In genomic region chr22:47794851-47795250, GRCh38 we compare ENCODE assay signal across 20 cellular contexts.
DNase-seq lines count a peak whose midpoint lies in the region; ATAC-seq and TF ChIP-seq lines count a peak whose summit lies in the region.
"Had no signal": no experiment of that assay in that cellular context is flagged by ENCODE, and none has a peak within 500 bp of the region (broad histone marks: within the 10 kb centered on the region; RNA-seq: fewer than 3 reads in every experiment).

No MANE protein-coding gene starts in this region.

- ATAC-seq in left lobe of liver (no peak), GM21619 (IDR thresholded peaks at IDR 0.05; ENCODE audit: unreplicated experiment) (no peak)
- ATAC-seq: Right ventricle myocardium inferior had no signal

- peak; percentile 23 for DNase-seq in CD14-positive monocyte (ENCODE audit: low spot score)
- DNase-seq in HT1080 (ENCODE audit: low read depth), result peak; percentile 10
- peak; percentile 35 for DNase-seq in left lobe of liver (ENCODE audit: low spot score)
- peak; percentile 81 for DNase-seq in osteocyte (ENCODE audit: extremely low spot score, unreplicated experiment)
- DNase-seq in mesothelial cell of epicardium (ENCODE audit: low spot score in 2 of 2, unreplicated experiment in 2 of 2), result no peak
- DNase-seq in glutamatergic neuron, result no peak
- DNase-seq: BE2C; CD4-positive, alpha-beta T cell; COR-L47; DND-41; MG63; NCI-H1417; NCI-H1694 treated with DMSO at 0.1 percent for 48 hours; NCI-H2081 treated with DMSO at 0.1 percent for 48 hours; NCI-H2171 treated with DMSO at 0.1 percent for 48 hours; NCI-H446; NCI-H526 had no signal

- H3K4me1 Mint-ChIP-seq in CD14-positive monocyte (no peaks in the 10 kb centered on the region), osteocyte (ENCODE audit: unreplicated experiment) (no peaks in the 10 kb centered on the region), mesothelial cell of epicardium (no peaks in the 10 kb centered on the region), glutamatergic neuron (ENCODE audit: low read depth, unreplicated experiment) (no peaks in the 10 kb centered on the region)
- H3K4me1 Mint-ChIP-seq: GM23338 had no signal

- intact Hi-C loops in CD14-positive monocyte (cut with micrococcal nuclease), result no loop called here

- H3K27me3 Mint-ChIP-seq in CD14-positive monocyte (ENCODE audit: low read depth in 3 of 3) (peaks cover 0 to 2% (median 0%) of the 10 kb centered on the region in 3 donors), osteocyte (ENCODE audit: unreplicated experiment) (no peaks in the 10 kb centered on the region), mesothelial cell of epicardium (ENCODE audit: low read depth) (no peaks in the 10 kb centered on the region), glutamatergic neuron (ENCODE audit: unreplicated experiment) (peaks cover 6% of the 10 kb centered on the region)
- H3K27me3 Mint-ChIP-seq: CD4-positive, alpha-beta T cell had no signal

- H3K36me3 Mint-ChIP-seq in CD14-positive monocyte (no peaks in the 10 kb centered on the region), osteocyte (ENCODE audit: unreplicated experiment) (no peaks in the 10 kb centered on the region), mesothelial cell of epicardium (no peaks in the 10 kb centered on the region), glutamatergic neuron (ENCODE audit: unreplicated experiment) (peaks cover 15% of the 10 kb centered on the region)

- H3K9me3 Mint-ChIP-seq in CD14-positive monocyte (peaks cover 0 to 12% (median 5%) of the 10 kb centered on the region in 7 donors), osteocyte (ENCODE audit: unreplicated experiment) (peaks cover 28% of the 10 kb centered on the region), mesothelial cell of epicardium (peaks cover 17% of the 10 kb centered on the region), glutamatergic neuron (ENCODE audit: unreplicated experiment) (peaks cover 3% of the 10 kb centered on the region)
- H3K9me3 Mint-ChIP-seq: CD4-positive, alpha-beta T cell had no signal

- TF ChIP-seq CTCF in CD14-positive monocyte (IDR thresholded peaks at IDR 0.05) (no peak), osteocyte (IDR thresholded peaks at IDR 0.05) (no peak), mesothelial cell of epicardium (IDR thresholded peaks at IDR 0.05; ENCODE audit: unreplicated experiment) (no peak), glutamatergic neuron (IDR thresholded peaks at IDR 0.05; ENCODE audit: partially characterized antibody, unreplicated experiment) (no peak)

- H3K27ac Mint-ChIP-seq in CD14-positive monocyte (no peak overlapping the region), osteocyte (ENCODE audit: unreplicated experiment) (no peak overlapping the region), mesothelial cell of epicardium (no peak overlapping the region), glutamatergic neuron (ENCODE audit: unreplicated experiment) (no peak overlapping the region)
- H3K27ac Mint-ChIP-seq: CD4-positive, alpha-beta T cell; GM23338 had no signal

- no peak overlapping the region for H3K4me3 Mint-ChIP-seq in CD14-positive monocyte
- H3K4me3 Mint-ChIP-seq in osteocyte (ENCODE audit: unreplicated experiment), result no peak overlapping the region
- no peak overlapping the region for H3K4me3 Mint-ChIP-seq in mesothelial cell of epicardium
- H3K4me3 Mint-ChIP-seq in glutamatergic neuron (ENCODE audit: unreplicated experiment), result no peak overlapping the region
- H3K4me3 Mint-ChIP-seq: CD4-positive, alpha-beta T cell; GM23338 had no signal

Comparison
In these comparisons a context has a peak if more than half of its experiments do, and no peak if none do; other contexts are left out.
1. DNase-seq: peak in CD14-positive monocyte (single experiment), HT1080 (single experiment), left lobe of liver (single experiment) and osteocyte (single experiment); none in mesothelial cell of epicardium (0 of 2) and glutamatergic neuron (single experiment).